8 cellular contexts compared by ENCODE assay signal in the genomic region with DNA sequence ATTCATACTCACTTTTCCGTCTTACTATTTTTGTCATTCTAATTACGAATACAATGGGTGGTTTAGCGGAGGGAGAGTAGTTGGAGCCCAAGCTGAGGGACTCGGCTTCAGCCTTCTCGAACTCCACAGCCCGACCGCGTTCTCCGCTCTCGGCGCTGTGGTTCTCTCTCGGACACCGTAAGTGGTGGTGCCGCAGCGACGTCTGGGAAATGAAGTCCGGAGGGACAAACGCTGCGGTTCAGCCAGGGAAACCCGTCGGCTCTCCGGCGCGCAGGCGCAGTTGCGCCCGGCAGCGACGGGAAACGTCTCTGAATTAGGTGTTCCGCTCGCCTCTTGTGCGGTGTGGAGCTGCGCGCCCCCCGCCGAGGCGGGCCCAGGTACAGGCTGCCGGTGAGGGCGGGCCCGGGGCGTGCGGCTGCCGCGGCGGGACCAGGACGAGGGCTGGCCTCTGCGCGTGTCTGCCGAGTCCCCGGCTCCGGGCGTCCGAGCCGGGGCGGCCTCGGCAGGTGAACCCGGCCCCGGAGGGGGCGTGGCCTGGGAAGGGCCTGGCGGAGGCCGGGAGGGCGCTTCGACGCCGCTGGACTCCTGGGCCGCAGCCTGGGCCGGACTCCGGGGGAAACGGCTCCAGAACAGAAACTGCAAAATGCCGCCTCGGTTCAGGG. TPM values are rescaled to one million over a fixed set of nuclear protein-coding genes. Genes with fewer than 3 reads are reported as not detected.
DNase-seq lines count a peak whose midpoint lies in the region; ATAC-seq and FAIRE-seq lines count a peak whose summit lies in the region.

A gene (plus strand): TSS at position 277 of the 662 bp plus-strand sequence. CDS start 1,201 bp downstream, outside the sequence.

- FAIRE-seq in small intestine (lab: Jason Lieb, UNC): no peak

- no peaks in the 10 kb centered on the region for H3K27me3 ChIP-seq in small intestine (ENCODE audit: control insufficient read depth in 2 of 2, insufficient read depth in 2 of 2, low read length in 2 of 2)

- peaks cover 4% of the 10 kb centered on the region for H3K9me3 ChIP-seq in small intestine (ENCODE audit: control insufficient read depth, low read depth)

- peak within 1 kb of the TSS; percentile 67 to 90 for H3K4me3 ChIP-seq in small intestine (ENCODE audit: low read depth in 1 of 2, low read length in 2 of 2)

- 1 to 2% (median 1%) methylated on average over 47 to 72 of the region's 72 CpGs for WGBS in small intestine, 3 donors

- peak; percentile 79 for ATAC-seq in HG02763 (IDR thresholded peaks at IDR 0.05; ENCODE audit: unreplicated experiment)
- ATAC-seq in HG03280 (IDR thresholded peaks at IDR 0.05; ENCODE audit: unreplicated experiment): no peak

- H3K4me1 ChIP-seq in small intestine (ENCODE audit: control insufficient read depth in 2 of 2, insufficient read depth in 1 of 2, low read depth in 1 of 2, low read length in 1 of 2): no peaks in the 10 kb centered on the region

- H3K27ac ChIP-seq in small intestine (ENCODE audit: low read depth in 1 of 2, low read length in 1 of 2): peak within 1 kb of the TSS; percentile 69 to 91

- peaks cover 10 to 16% of the 10 kb centered on the region in 2 donors for H3K36me3 ChIP-seq in small intestine (ENCODE audit: control insufficient read depth in 2 of 2, insufficient read depth in 2 of 2, low read length in 2 of 2)

- DNase-seq in EL (peak; percentile 95), NCI-H2171 (lab: John Stamatoyannopoulos, UW) (peak; percentile 63), cerebellar cortex (ENCODE audit: low spot score) (peak; percentile 95), inferior parietal cortex (ENCODE audit: extremely low spot score) (peak; percentile 97), small intestine (peak; percentile 95)
- DNase-seq in activated CD4-positive, CD25-positive, alpha-beta regulatory T cell treated with anti-CD3 and anti-CD28 coated beads, Interleukin-2, amount 50 U/mL, for 72 hours: peak; percentile 89

RNA-seq across cellular contexts. Expression of the gene that starts here (rescaled TPM):
- 1 to 10 TPM; 1.5 to 2.5 (median 1.6) TPM for polyA plus RNA-seq in small intestine
